ENCODE assay signal across 1 cellular context in genomic region chr1:115036814-115037535, GRCh38.
TF ChIP-seq lines count a peak whose summit lies in the region.

No MANE protein-coding gene starts in this region.

TF ChIP-seq in HepG2, 621 proteins besides CTCF, POLR2A, EP300 and RAD21 (continued from another document and continues in another):
- TF ChIP-seq ZGPAT (CRISPR knock-in tag; IDR thresholded peaks at IDR 0.05) (peak; percentile 48; the same call in 1 of the 2 replicates), CHCHD3 (CRISPR knock-in tag; IDR thresholded peaks at IDR 0.05) (no peak), MED8 (CRISPR knock-in tag; IDR thresholded peaks at IDR 0.05; ENCODE audit: insufficient replicate concordance) (no peak), FOXA1 (IDR thresholded peaks at IDR 0.05) (no peak), FOXA1 (CRISPR knock-in tag; IDR thresholded peaks at IDR 0.05) (peak; percentile 68), FUBP1 (CRISPR knock-in tag; IDR thresholded peaks at IDR 0.05; ENCODE audit: borderline replicate concordance) (no peak), PITX1 (CRISPR knock-in tag; IDR thresholded peaks at IDR 0.05) (peak; percentile 57; the same call in 1 of the 2 replicates), BRF2 (CRISPR knock-in tag; IDR thresholded peaks at IDR 0.05) (no peak), TARDBP (CRISPR knock-in tag; IDR thresholded peaks at IDR 0.05) (peak; percentile 47; the same call in 1 of the 2 replicates), FLYWCH1 (CRISPR knock-in tag; IDR thresholded peaks at IDR 0.05) (no peak), RFXANK (CRISPR knock-in tag; IDR thresholded peaks at IDR 0.05) (no peak), DBP (CRISPR knock-in tag; IDR thresholded peaks at IDR 0.05; ENCODE audit: not compliant biosample characterization) (no peak), DNMT3B (CRISPR knock-in tag; conservative IDR thresholded peaks at IDR 0.05) (no peak), ZNF33B (CRISPR knock-in tag; IDR thresholded peaks at IDR 0.05) (no peak), LCORL (IDR thresholded peaks at IDR 0.05) (no peak), LCORL (CRISPR knock-in tag; IDR thresholded peaks at IDR 0.05) (0 out of 2 replicates have a peak, but pooled peaks have one; percentile 37), RFX5 (IDR thresholded peaks at IDR 0.05; ENCODE audit: low read depth, low read length) (no peak), ZNF670 (CRISPR knock-in tag; IDR thresholded peaks at IDR 0.05; ENCODE audit: borderline replicate concordance) (no peak), TEAD3 (CRISPR knock-in tag; optimal IDR thresholded peaks at IDR 0.05; ENCODE audit: borderline replicate concordance) (peak; percentile 81), NR2F6 (IDR thresholded peaks at IDR 0.05) (peak; percentile 64), NR2F6 (CRISPR knock-in tag; IDR thresholded peaks at IDR 0.05) (peak; percentile 43; the same call in 1 of the 2 replicates), MEIS1 (CRISPR knock-in tag; IDR thresholded peaks at IDR 0.05; ENCODE audit: borderline replicate concordance) (no peak; the same call in 1 of the 2 replicates), U2AF1 (optimal IDR thresholded peaks at IDR 0.05; ENCODE audit: low read depth, low read length) (no peak), PRMT3 (CRISPR knock-in tag; IDR thresholded peaks at IDR 0.05; ENCODE audit: borderline replicate concordance, low read depth) (no peak), GTF3A (CRISPR knock-in tag; conservative IDR thresholded peaks at IDR 0.05) (no peak), FOXK2 (IDR thresholded peaks at IDR 0.05) (no peak), RCOR2 (CRISPR knock-in tag; IDR thresholded peaks at IDR 0.05) (0 out of 2 replicates have a peak, but pooled peaks have one; percentile 22), ATF5 (CRISPR knock-in tag; IDR thresholded peaks at IDR 0.05; ENCODE audit: low read depth) (no peak), PRDM10 (CRISPR knock-in tag; IDR thresholded peaks at IDR 0.05; ENCODE audit: low read depth) (0 out of 2 replicates have a peak, but pooled peaks have one; percentile 35), ATF3 (CRISPR knock-in tag; IDR thresholded peaks at IDR 0.05) (no peak), RFX1 (IDR thresholded peaks at IDR 0.05) (no peak), ZNF619 (CRISPR knock-in tag; IDR thresholded peaks at IDR 0.05) (no peak), ZNF609 (CRISPR knock-in tag; IDR thresholded peaks at IDR 0.05; ENCODE audit: borderline replicate concordance) (0 out of 2 replicates have a peak, but pooled peaks have one; percentile 16), AFF4 (CRISPR knock-in tag; IDR thresholded peaks at IDR 0.05) (no peak), PTBP1 (IDR thresholded peaks at IDR 0.05; ENCODE audit: low read depth, low read length, poor library complexity, severe bottlenecking) (no peak), ZNF253 (CRISPR knock-in tag; IDR thresholded peaks at IDR 0.05; ENCODE audit: borderline replicate concordance) (no peak), RXRB (CRISPR knock-in tag; IDR thresholded peaks at IDR 0.05; ENCODE audit: borderline replicate concordance) (peak; percentile 38; the same call in 1 of the 2 replicates), ZNF574 (CRISPR knock-in tag; IDR thresholded peaks at IDR 0.05) (no peak; the same call in 1 of the 2 replicates)
